11 cellular contexts compared by ENCODE assay signal in genomic region chr1:161199506-161200119, GRCh38. TPM values are rescaled to one million over a fixed set of nuclear protein-coding genes. Genes with fewer than 3 reads are reported as not detected.
DNase-seq lines count a peak whose midpoint lies in the region; TF ChIP-seq lines count a peak whose summit lies in the region.
"Had no signal": no experiment of that assay in that cellular context is flagged by ENCODE, and none has a peak within 500 bp of the region (broad histone marks: within the 10 kb centered on the region; RNA-seq: fewer than 3 reads in every experiment).

No MANE protein-coding gene starts in this region.

- H3K27ac ChIP-seq in A673 (ENCODE audit: low read depth, low read length, poor library complexity, severe bottlenecking) (peak overlapping the region; percentile 87), ectodermal cell (ENCODE audit: insufficient read depth, low read depth, low read length, poor library complexity, severe bottlenecking) (peak overlapping the region; percentile 58)

- DNase-seq in A673 (ENCODE audit: low spot score) (peak; percentile 76), NCI-H446 treated with DMSO at 0.1 percent for 48 hours (lab: John Stamatoyannopoulos, UW) (peak; percentile 13), NCI-H2196 treated with DMSO at 0.1 percent for 48 hours (lab: John Stamatoyannopoulos, UW; ENCODE audit: unreplicated experiment) (no peak), NCI-H226 (no peak), immature natural killer cell (no peak)
- DNase-seq in activated CD4-positive, alpha-beta T cell treated with anti-CD3 and anti-CD28 coated beads, Interleukin-2, amount 50 U/mL, for 48 hours = no peak
- DNase-seq: DMS153, NCI-H2171 treated with DMSO at 0.1 percent for 48 hours had no signal

- POLR2A ChIA-PET in A673 (lab: Charles Lee; ENCODE audit: low non-redundant PET) = interaction anchor here (0.6 kb wide), 1 partner anchor 78 kb away, joined by 5 read pairs; no protein-coding TSS in a partner anchor

- H3K27me3 Mint-ChIP-seq in nephron (ENCODE audit: low read depth) = no peaks in the 10 kb centered on the region
- H3K27me3 Mint-ChIP-seq in immature natural killer cell (ENCODE audit: low read depth in 3 of 3) = peaks cover 0 to 8% (median 5%) of the 10 kb centered on the region in 3 donors

- no peak for TF ChIP-seq CTCF in A673 (conservative IDR thresholded peaks at IDR 0.05; ENCODE audit: low read depth, low read length)
- no peak for TF ChIP-seq CTCF in nephron (IDR thresholded peaks at IDR 0.05; ENCODE audit: unreplicated experiment in 3 of 3)

- H3K36me3 Mint-ChIP-seq in nephron (ENCODE audit: low read depth) = peaks cover 9% of the 10 kb centered on the region
- H3K36me3 Mint-ChIP-seq in immature natural killer cell = peaks cover 6 to 10% (median 7%) of the 10 kb centered on the region in 3 donors

- no TSS peak for BruUV-seq in A673 (replicated peaks; lab: Mats Ljungman, UMichigan)

- H3K9me3 Mint-ChIP-seq in nephron (no peaks in the 10 kb centered on the region), immature natural killer cell (no peaks in the 10 kb centered on the region)

- no peaks in the 10 kb centered on the region for H3K27me3 ChIP-seq in A673 (replicated peaks; ENCODE audit: insufficient read depth, low read depth, low read length, poor library complexity)
- H3K27me3 ChIP-seq in ectodermal cell (ENCODE audit: control insufficient read depth, insufficient read depth, low read length, poor library complexity, severe bottlenecking) = no peaks in the 10 kb centered on the region

- peaks cover 66% of the 10 kb centered on the region for H3K4me1 Mint-ChIP-seq in nephron
- H3K4me1 Mint-ChIP-seq in immature natural killer cell = peaks cover 63 to 76% of the 10 kb centered on the region in 2 donors

- H3K4me3 ChIP-seq in A673 (ENCODE audit: low read depth, low read length, poor library complexity, severe bottlenecking) (peak overlapping the region; percentile 57), ectodermal cell (ENCODE audit: insufficient read depth, low read depth, low read length) (no peak overlapping the region)

- CTCF ChIA-PET in A673 (lab: Charles Lee) = interaction anchor here (2.8 kb wide), 1 partner anchor 26 kb away, joined by 8 read pairs; the partner anchor contains the start of gene TOMM40L

- intact Hi-C loops in A673 (cut with micrococcal nuclease; ENCODE audit: unreplicated experiment) = no loop called here

- H3K27ac Mint-ChIP-seq in nephron (peak overlapping the region; percentile 92 to 97 (median 96)), immature natural killer cell (peak overlapping the region in 3 of 6 donors; percentile 96 to 98 (median 97))

- 63 to 70% methylated on average over 5 of the region's 5 CpGs for WGBS in ectodermal cell, 2 experiments

- peaks cover 51% of the 10 kb centered on the region for H3K4me1 ChIP-seq in A673 (ENCODE audit: insufficient read depth, low read length, poor library complexity, severe bottlenecking)
- H3K4me1 ChIP-seq in ectodermal cell (ENCODE audit: control insufficient read depth, insufficient read depth, low read length) = peaks cover 54% of the 10 kb centered on the region

- H3K9me3 ChIP-seq in A673 (ENCODE audit: low read depth, low read length, poor library complexity, severe bottlenecking) = no peaks in the 10 kb centered on the region
- H3K9me3 ChIP-seq in ectodermal cell (ENCODE audit: control insufficient read depth, low read length) = no peaks in the 10 kb centered on the region

- H3K36me3 ChIP-seq in A673 (ENCODE audit: insufficient read depth, low read length, poor library complexity, severe bottlenecking) (peaks cover 28% of the 10 kb centered on the region), ectodermal cell (ENCODE audit: control insufficient read depth, insufficient read depth, low read length) (peaks cover 3% of the 10 kb centered on the region)

- H3K4me3 Mint-ChIP-seq in nephron (peak overlapping the region; percentile 81 to 91 (median 88)), immature natural killer cell (peak overlapping the region in 2 of 5 donors; percentile 5 to 44)

RNA-seq across cellular contexts. Expression of gene ADAMTS4, which starts 0.8 kb away (rescaled TPM):
- total RNA-seq in A673 (2021) = 28.6 and 31.6 TPM in 2 replicates
- polyA plus RNA-seq in ectodermal cell (2013, experiment 1 of 4) = 6.4 TPM
- polyA plus RNA-seq in ectodermal cell (2013, experiment 2 of 4) = 5.7 TPM
- 2.9 TPM for polyA plus RNA-seq in ectodermal cell (2013, experiment 3 of 4)
- polyA plus RNA-seq in ectodermal cell (2013, experiment 4 of 4) = 4.0 TPM
- under 1 TPM in 2 of 3 donors, not detected in 1; 0.10 to 0.29 TPM for polyA plus RNA-seq in immature natural killer cell

RNA-seq across cellular contexts. Expression of gene NDUFS2, which starts 2.6 kb away (rescaled TPM):
- total RNA-seq in A673 (2021) = 123 and 133 TPM in 2 replicates
- 109 TPM for polyA plus RNA-seq in ectodermal cell (2013, experiment 1 of 4)
- polyA plus RNA-seq in ectodermal cell (2013, experiment 2 of 4) = 98.5 TPM
- polyA plus RNA-seq in ectodermal cell (2013, experiment 3 of 4) = 95.1 TPM
- 99.9 TPM for polyA plus RNA-seq in ectodermal cell (2013, experiment 4 of 4)
- 100 to 1,000 TPM in 1 of 3 donors, 10 to 100 TPM in 2; 59.6 to 117 (median 99.1) TPM for polyA plus RNA-seq in immature natural killer cell

RNA-seq across cellular contexts. Expression of gene FCER1G, which starts 15.5 kb away (rescaled TPM):
- total RNA-seq in A673 (2021) = 1.2 and 1.5 TPM in 2 replicates
- 2.1 TPM for polyA plus RNA-seq in ectodermal cell (2013, experiment 1 of 4)
- polyA plus RNA-seq in ectodermal cell (2013, experiment 2 of 4) = 1.6 TPM
- 1.1 TPM for polyA plus RNA-seq in ectodermal cell (2013, experiment 3 of 4)
- polyA plus RNA-seq in ectodermal cell (2013, experiment 4 of 4) = 0.65 TPM
- 1,000 to 10,000 TPM; 1,827 to 3,702 (median 3,300) TPM for polyA plus RNA-seq in immature natural killer cell
- total RNA-seq: epithelial cell of proximal tubule had no signal

RNA-seq across cellular contexts. Expression of gene B4GALT3, which starts 22.3 kb away (rescaled TPM):
- 47.9 and 55.1 TPM in 2 replicates for total RNA-seq in A673 (2021)
- 43.5 TPM for polyA plus RNA-seq in ectodermal cell (2013, experiment 1 of 4)
- 38.2 TPM for polyA plus RNA-seq in ectodermal cell (2013, experiment 2 of 4)
- 37.0 TPM for polyA plus RNA-seq in ectodermal cell (2013, experiment 3 of 4)
- polyA plus RNA-seq in ectodermal cell (2013, experiment 4 of 4) = 43.3 TPM
- polyA plus RNA-seq in immature natural killer cell = 10 to 100 TPM; 38.7 to 68.0 (median 49.6) TPM

RNA-seq across cellular contexts. Expression of gene APOA2, which starts 23.8 kb away (rescaled TPM):
- total RNA-seq in A673 (2021) = not detected in 2 replicates
- not detected for polyA plus RNA-seq in ectodermal cell (2013, experiment 1 of 4)
- polyA plus RNA-seq in ectodermal cell (2013, experiment 2 of 4) = 0.89 TPM
- 5.1 TPM for polyA plus RNA-seq in ectodermal cell (2013, experiment 3 of 4)
- polyA plus RNA-seq in ectodermal cell (2013, experiment 4 of 4) = 1.9 TPM
- polyA plus RNA-seq in immature natural killer cell = not detected
- total RNA-seq: epithelial cell of proximal tubule had no signal

Comparison
In these comparisons a context has a peak if more than half of its experiments do, and no peak if none do; other contexts are left out.
1. DNase-seq: peak in A673 (single experiment) and NCI-H446 treated with DMSO at 0.1 percent for 48 hours (single experiment); none in NCI-H2196 treated with DMSO at 0.1 percent for 48 hours (single experiment), activated CD4-positive, alpha-beta T cell treated with anti-CD3 and anti-CD28 coated beads, Interleukin-2, amount 50 U/mL, for 48 hours (0 of 2), NCI-H226 (single experiment) and immature natural killer cell (0 of 3).